Comparison of ENCODE assay signal across 19 cellular contexts in the genomic region with DNA sequence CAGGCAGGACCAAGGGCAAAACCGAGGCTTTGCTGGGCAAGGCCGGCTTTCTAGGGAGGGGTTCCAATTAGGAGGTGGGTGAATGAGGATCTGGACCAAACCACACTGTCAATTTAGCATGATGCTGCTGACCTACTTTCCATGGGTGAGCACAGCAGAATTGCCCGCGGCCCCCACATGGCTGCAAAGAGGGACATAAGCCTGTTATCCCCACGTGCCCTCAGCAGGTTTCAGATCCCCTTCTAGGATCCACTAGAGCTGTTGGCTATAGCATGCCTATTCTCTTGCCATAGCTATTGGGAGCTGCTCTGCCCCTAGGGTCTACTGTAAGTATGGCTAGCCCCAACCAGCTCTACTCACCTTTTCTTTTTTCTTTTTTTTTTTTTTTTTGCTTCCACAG.
A peak's percentile ranks its signal among the peaks of the same experiment; 100 is the strongest.
DNase-seq lines count a peak whose midpoint lies in the region; ATAC-seq and TF ChIP-seq lines count a peak whose summit lies in the region.
"Had no signal": no experiment of that assay in that cellular context is flagged by ENCODE, and none has a peak within 500 bp of the region (broad histone marks: within the 10 kb centered on the region; RNA-seq: fewer than 3 reads in every experiment).

No MANE protein-coding gene starts in this region.

- no peaks in the 10 kb centered on the region for H3K36me3 ChIP-seq in gastroesophageal sphincter
- H3K36me3 ChIP-seq: Peyer's patch had no signal

- no peak overlapping the region for H3K27ac Mint-ChIP-seq in central memory CD8-positive, alpha-beta T cell (ENCODE audit: low read depth)
- no peak overlapping the region for H3K27ac Mint-ChIP-seq in stimulated activated naive B cell treated with anti-CD40 and anti-IgM and Interleukin-4, amounts not matched to agents 10 μg/mL and 1 μg/mL and 100 μg/mL, for 72 hours

- H3K27ac ChIP-seq in gastroesophageal sphincter = no peak overlapping the region
- H3K27ac ChIP-seq: 22Rv1, Peyer's patch had no signal

- no peaks in the 10 kb centered on the region for H3K9me3 Mint-ChIP-seq in central memory CD8-positive, alpha-beta T cell
- H3K9me3 Mint-ChIP-seq in stimulated activated naive B cell treated with anti-CD40 and anti-IgM and Interleukin-4, amounts not matched to agents 10 μg/mL and 1 μg/mL and 100 μg/mL, for 72 hours = peaks cover 0 to 1% of the 10 kb centered on the region in 2 donors

- no peak for TF ChIP-seq CTCF in gastroesophageal sphincter (IDR thresholded peaks at IDR 0.05)

- DNase-seq in DMS53 (lab: John Stamatoyannopoulos, UW) (peak; percentile 11), DMS53 treated with DMSO at 0.1 percent for 48 hours (lab: John Stamatoyannopoulos, UW; ENCODE audit: unreplicated experiment) (no peak), NAMALWA (ENCODE audit: low spot score) (peak; percentile 20), NCI-H2227 treated with DMSO at 0.1 percent for 48 hours (lab: John Stamatoyannopoulos, UW) (no peak)
- DNase-seq in central memory CD8-positive, alpha-beta T cell (ENCODE audit: low spot score in 2 of 2) = no peak
- DNase-seq in stimulated activated naive B cell treated with anti-CD40 and anti-IgM and Interleukin-4, amounts not matched to agents 10 μg/mL and 1 μg/mL and 100 μg/mL, for 72 hours = no peak
- DNase-seq in stimulated activated CD4-positive, alpha-beta T cell treated with anti-CD3 and anti-CD28 coated beads, Interleukin-2, amount 100 ng/mL, for 48 hours = no peak
- DNase-seq: GF-D8, IMR-90, Kasumi-1, MM.1S, NCI-H1417 treated with DMSO at 0.1 percent for 48 hours, NCI-H2081, NCI-H510A, Peyer's patch, Right ventricle myocardium superior had no signal

- peak; percentile 28 for ATAC-seq in central memory CD8-positive, alpha-beta T cell (replicated peaks; ENCODE audit: extremely low read depth, poor library complexity, severe bottlenecking)
- ATAC-seq in stimulated activated naive B cell treated with anti-CD40 and anti-IgM and Interleukin-4, amounts not matched to agents 10 μg/mL and 1 μg/mL and 100 μg/mL, for 72 hours (replicated peaks) = peak; percentile 74 to 87
- no peak for ATAC-seq in gastroesophageal sphincter
- ATAC-seq: SK-N-SH treated with all-trans-retinoic acid at 6 μM for 48 hours had no signal

- H3K27me3 Mint-ChIP-seq in central memory CD8-positive, alpha-beta T cell = peaks cover 10% of the 10 kb centered on the region
- H3K27me3 Mint-ChIP-seq in stimulated activated naive B cell treated with anti-CD40 and anti-IgM and Interleukin-4, amounts not matched to agents 10 μg/mL and 1 μg/mL and 100 μg/mL, for 72 hours = peaks cover 11 to 12% of the 10 kb centered on the region in 2 donors

- peaks cover 0 to 12% (median 0%) of the 10 kb centered on the region in 3 donors for H3K4me1 ChIP-seq in gastroesophageal sphincter

- TF ChIP-seq POLR2A in gastroesophageal sphincter (IDR thresholded peaks at IDR 0.05) = no peak

- WGBS in gastroesophageal sphincter (ENCODE audit: low coverage in 1 of 2), 2 donors = 100% methylated on average over 3 of the region's 5 CpGs; no CpG with 5 or more reads in 1 of the 2 donors

- no peak overlapping the region for H3K4me3 Mint-ChIP-seq in central memory CD8-positive, alpha-beta T cell
- no peak overlapping the region for H3K4me3 Mint-ChIP-seq in stimulated activated naive B cell treated with anti-CD40 and anti-IgM and Interleukin-4, amounts not matched to agents 10 μg/mL and 1 μg/mL and 100 μg/mL, for 72 hours

- H3K9me3 ChIP-seq in gastroesophageal sphincter = no peaks in the 10 kb centered on the region
- H3K9me3 ChIP-seq: Peyer's patch had no signal

- no peaks in the 10 kb centered on the region for H3K4me1 Mint-ChIP-seq in central memory CD8-positive, alpha-beta T cell
- no peaks in the 10 kb centered on the region for H3K4me1 Mint-ChIP-seq in stimulated activated naive B cell treated with anti-CD40 and anti-IgM and Interleukin-4, amounts not matched to agents 10 μg/mL and 1 μg/mL and 100 μg/mL, for 72 hours

- TF ChIP-seq EP300 in gastroesophageal sphincter (IDR thresholded peaks at IDR 0.05) = no peak

- H3K4me3 ChIP-seq in gastroesophageal sphincter = no peak overlapping the region
- H3K4me3 ChIP-seq: Peyer's patch had no signal

- no peaks in the 10 kb centered on the region for H3K27me3 ChIP-seq in gastroesophageal sphincter
- H3K27me3 ChIP-seq: Peyer's patch had no signal

- H3K36me3 Mint-ChIP-seq in central memory CD8-positive, alpha-beta T cell (ENCODE audit: insufficient read depth) = peaks cover 2% of the 10 kb centered on the region
- no peaks in the 10 kb centered on the region for H3K36me3 Mint-ChIP-seq in stimulated activated naive B cell treated with anti-CD40 and anti-IgM and Interleukin-4, amounts not matched to agents 10 μg/mL and 1 μg/mL and 100 μg/mL, for 72 hours

Comparison
In these comparisons a context has a peak if more than half of its experiments do, and no peak if none do; other contexts are left out.
1. DNase-seq: peak in DMS53 (single experiment) and NAMALWA (single experiment); none in DMS53 treated with DMSO at 0.1 percent for 48 hours (single experiment), central memory CD8-positive, alpha-beta T cell (0 of 2), stimulated activated naive B cell treated with anti-CD40 and anti-IgM and Interleukin-4, amounts not matched to agents 10 μg/mL and 1 μg/mL and 100 μg/mL, for 72 hours (single experiment), NCI-H2227 treated with DMSO at 0.1 percent for 48 hours (single experiment) and stimulated activated CD4-positive, alpha-beta T cell treated with anti-CD3 and anti-CD28 coated beads, Interleukin-2, amount 100 ng/mL, for 48 hours (0 of 2).